9 cellular contexts compared by ENCODE assay signal in the genomic region with DNA sequence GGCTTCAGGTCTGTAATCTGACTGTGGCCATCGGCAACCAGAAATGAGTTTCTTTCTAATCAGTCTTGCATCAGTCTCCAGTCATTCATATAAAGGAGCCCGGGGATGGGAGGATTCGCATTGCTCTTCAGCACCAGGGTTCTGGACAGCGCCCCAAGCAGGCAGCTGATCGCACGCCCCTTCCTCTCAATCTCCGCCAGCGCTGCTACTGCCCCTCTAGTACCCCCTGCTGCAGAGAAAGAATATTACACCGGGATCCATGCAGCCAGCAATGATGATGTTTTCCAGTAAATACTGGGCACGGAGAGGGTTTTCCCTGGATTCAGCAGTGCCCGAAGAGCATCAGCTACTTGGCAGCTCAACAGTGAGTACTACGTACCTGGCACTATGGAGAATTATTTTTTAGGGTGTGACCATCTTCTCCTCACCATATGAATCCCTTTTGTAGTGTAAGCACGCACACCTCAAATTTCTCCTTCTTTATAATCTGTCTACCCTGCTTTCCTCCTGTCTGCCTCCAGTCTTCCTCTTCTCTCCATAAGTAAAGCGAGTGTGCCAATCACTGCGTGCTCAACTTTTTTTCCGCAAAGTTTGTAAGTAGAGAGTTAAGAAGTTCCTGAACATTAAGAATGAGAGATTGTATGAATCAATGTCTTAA. TPM values are rescaled to one million over a fixed set of nuclear protein-coding genes. Genes with fewer than 3 reads are reported as not detected.
DNase-seq lines count a peak whose midpoint lies in the region; ATAC-seq and TF ChIP-seq lines count a peak whose summit lies in the region.
"Had no signal": no experiment of that assay in that cellular context is flagged by ENCODE, and none has a peak within 500 bp of the region (broad histone marks: within the 10 kb centered on the region; RNA-seq: fewer than 3 reads in every experiment).

A gene (plus strand): TSS at position 118 of the 658 bp plus-strand sequence. CDS start 142 bp downstream, at position 260.

- H3K27me3 Mint-ChIP-seq in endodermal cell (ENCODE audit: insufficient read depth): no peaks in the 10 kb centered on the region
- peaks cover 57 to 81% (median 62%) of the 10 kb centered on the region in 5 donors for H3K27me3 Mint-ChIP-seq in naive thymus-derived CD4-positive, alpha-beta T cell

- H3K4me3 ChIP-seq in endodermal cell (ENCODE audit: low read length): no peak within 1 kb of the TSS
- no peak within 1 kb of the TSS for H3K4me3 ChIP-seq in naive thymus-derived CD4-positive, alpha-beta T cell (ENCODE audit: low read length)

- no peak within 1 kb of the TSS for H3K27ac Mint-ChIP-seq in endodermal cell
- peak within 1 kb of the TSS in 1 of 9 donors; percentile 26 for H3K27ac Mint-ChIP-seq in naive thymus-derived CD4-positive, alpha-beta T cell

- CTCF ChIA-PET in GM10248 (lab: Yijun Ruan, JAX): interaction anchor here (1.0 to 1.4 kb wide), 3 partner anchors 10 to 518 kb away, joined by 3 read pairs; no protein-coding TSS in a partner anchor
- CTCF ChIA-PET in naive thymus-derived CD4-positive, alpha-beta T cell (lab: Charles Lee): no interaction called here

- H3K4me1 Mint-ChIP-seq in endodermal cell: peaks cover 28% of the 10 kb centered on the region
- H3K4me1 Mint-ChIP-seq in naive thymus-derived CD4-positive, alpha-beta T cell: peaks cover 0 to 9% (median 0%) of the 10 kb centered on the region in 7 donors

- no peaks in the 10 kb centered on the region for H3K9me3 Mint-ChIP-seq in endodermal cell
- H3K9me3 Mint-ChIP-seq in naive thymus-derived CD4-positive, alpha-beta T cell: peaks cover 0 to 2% (median 0%) of the 10 kb centered on the region in 11 donors
- H3K9me3 Mint-ChIP-seq: central memory CD8-positive, alpha-beta T cell had no signal

- peak; percentile 58 for ATAC-seq in HG02571 (IDR thresholded peaks at IDR 0.05; ENCODE audit: unreplicated experiment)
- ATAC-seq in naive thymus-derived CD4-positive, alpha-beta T cell: peak; percentile 80
- no peak for ATAC-seq in HG02610 (IDR thresholded peaks at IDR 0.05; ENCODE audit: unreplicated experiment)

- WGBS in endodermal cell (ENCODE audit: insufficient coverage in 1 of 2, insufficient read length in 1 of 2), 2 experiments: 6 to 31% methylated on average over 6 to 16 of the region's 16 CpGs

- intact Hi-C loops in naive thymus-derived CD4-positive, alpha-beta T cell (cut with micrococcal nuclease): loop anchor here in 1 of 2 donors (5.0 kb wide), 1 partner anchor 102 kb away; a partner anchor contains a TSS

- no peaks in the 10 kb centered on the region for H3K36me3 ChIP-seq in endodermal cell (ENCODE audit: control insufficient read depth, insufficient read depth, low read length)
- no peaks in the 10 kb centered on the region for H3K36me3 ChIP-seq in naive thymus-derived CD4-positive, alpha-beta T cell (ENCODE audit: control insufficient read depth in 2 of 3, insufficient read depth in 3 of 3, low read length in 3 of 3)

- peaks cover 9% of the 10 kb centered on the region for H3K4me1 ChIP-seq in endodermal cell (ENCODE audit: control insufficient read depth, insufficient read depth, low read length)
- H3K4me1 ChIP-seq in naive thymus-derived CD4-positive, alpha-beta T cell (ENCODE audit: control insufficient read depth in 2 of 2, insufficient read depth in 2 of 2, low read length in 2 of 2): no peaks in the 10 kb centered on the region

- peaks cover 6% of the 10 kb centered on the region for H3K27me3 ChIP-seq in endodermal cell (ENCODE audit: control insufficient read depth, insufficient read depth, low read length, poor library complexity, severe bottlenecking)
- H3K27me3 ChIP-seq in naive thymus-derived CD4-positive, alpha-beta T cell (ENCODE audit: control insufficient read depth in 2 of 2, insufficient read depth in 2 of 2, low read length in 2 of 2): no peaks in the 10 kb centered on the region

- no peaks in the 10 kb centered on the region for H3K9me3 ChIP-seq in endodermal cell (ENCODE audit: control insufficient read depth, low read length)
- H3K9me3 ChIP-seq in naive thymus-derived CD4-positive, alpha-beta T cell (ENCODE audit: control insufficient read depth in 2 of 3, low read length in 3 of 3): no peaks in the 10 kb centered on the region

- H3K27ac ChIP-seq in VCaP (no peak within 1 kb of the TSS), endodermal cell (ENCODE audit: low read depth, low read length) (no peak within 1 kb of the TSS)
- no peak within 1 kb of the TSS for H3K27ac ChIP-seq in naive thymus-derived CD4-positive, alpha-beta T cell (ENCODE audit: low read depth, low read length)

- no peaks in the 10 kb centered on the region for H3K36me3 Mint-ChIP-seq in endodermal cell (ENCODE audit: low read depth)
- H3K36me3 Mint-ChIP-seq in naive thymus-derived CD4-positive, alpha-beta T cell: no peaks in the 10 kb centered on the region

- peak; percentile 36 for TF ChIP-seq CTCF in GM10248 (IDR thresholded peaks at IDR 0.05; ENCODE audit: control extremely low read depth, extremely low read depth, low read depth, missing control alignments)
- TF ChIP-seq CTCF in VCaP (conservative IDR thresholded peaks at IDR 0.05): peak; percentile 84
- TF ChIP-seq CTCF in endodermal cell (conservative IDR thresholded peaks at IDR 0.05): peak; percentile 88

- no peak within 1 kb of the TSS for H3K4me3 Mint-ChIP-seq in endodermal cell
- H3K4me3 Mint-ChIP-seq in naive thymus-derived CD4-positive, alpha-beta T cell: no peak within 1 kb of the TSS
- H3K4me3 Mint-ChIP-seq: central memory CD8-positive, alpha-beta T cell had no signal

- no peak within 1 kb of the TSS for H3K9ac ChIP-seq in endodermal cell (ENCODE audit: extremely low read depth, low read length, poor library complexity, severe bottlenecking)

- peak; percentile 25 for DNase-seq in GM10248 (ENCODE audit: extremely low spot score)
- DNase-seq in NCI-H2029 (lab: John Stamatoyannopoulos, UW): peak; percentile 23
- peak; percentile 99 for DNase-seq in endodermal cell
- DNase-seq in naive thymus-derived CD4-positive, alpha-beta T cell: peak; percentile 12 to 59 (median 32)
- no peak for DNase-seq in hepatic stellate cell (ENCODE audit: low spot score)

- POLR2A ChIA-PET in GM10248 (lab: Yijun Ruan, JAX): no interaction called here
- POLR2A ChIA-PET in naive thymus-derived CD4-positive, alpha-beta T cell (lab: Charles Lee): no interaction called here

RNA-seq across cellular contexts. Expression of the gene that starts here (rescaled TPM):
- under 1 TPM in 1 of 2 donors, not detected in 1; 0.11 TPM for total RNA-seq in endodermal cell
- not detected for polyA plus RNA-seq in endodermal cell (2013, experiment 1 of 2)
- 0.12 TPM for polyA plus RNA-seq in endodermal cell (2013, experiment 2 of 2)
- total RNA-seq in naive thymus-derived CD4-positive, alpha-beta T cell: under 1 TPM in 1 of 5 experiments, not detected in 4; 0.16 TPM
- not detected for polyA plus RNA-seq in naive thymus-derived CD4-positive, alpha-beta T cell

Comparison
In these comparisons a context has a peak if more than half of its experiments do, and no peak if none do; other contexts are left out.
1. Peak in DNase-seq in endodermal cell; RNA of the gene not detected or under 1 TPM.
2. Peak in DNase-seq and ATAC-seq in naive thymus-derived CD4-positive, alpha-beta T cell; RNA of the gene not detected or under 1 TPM.
3. CTCF ChIP-seq: peak in every context shown above with its lines; median percentile 88 in endodermal cell; 84 in VCaP; 36 in GM10248.